In genomic region chr12:109433618-109434017, GRCh38 we compare ENCODE assay signal across 12 cellular contexts. TPM values are rescaled to one million over a fixed set of nuclear protein-coding genes. Genes with fewer than 3 reads are reported as not detected.
DNase-seq lines count a peak whose midpoint lies in the region; ATAC-seq, FAIRE-seq and TF ChIP-seq lines count a peak whose summit lies in the region.
"Had no signal": no experiment of that assay in that cellular context is flagged by ENCODE, and none has a peak within 500 bp of the region (broad histone marks: within the 10 kb centered on the region; RNA-seq: fewer than 3 reads in every experiment).

No MANE protein-coding gene starts in this region.

- intact Hi-C loops in Right ventricle myocardium superior (cut with DNase I), result loop anchor here (5.0 kb wide), 1 partner anchor 44 kb away; the partner anchor contains the start of genes KCTD10 and UBE3B
- intact Hi-C loops in cardiac septum (cut with DNase I), result loop anchor here (5.0 kb wide), 1 partner anchor 44 kb away; the partner anchor contains the start of genes KCTD10 and UBE3B
- intact Hi-C loops in upper lobe of right lung (cut with DNase I), result no loop called here

- ATAC-seq in Right ventricle myocardium superior (ENCODE audit: poor library complexity) (peak; percentile 46), upper lobe of right lung (peak; percentile 50), HG02610 (IDR thresholded peaks at IDR 0.05; ENCODE audit: unreplicated experiment) (no peak)

- H3K27ac ChIP-seq in upper lobe of right lung, result no peak overlapping the region
- H3K27ac ChIP-seq: Peyer's patch had no signal

- TF ChIP-seq POLR2A in GM12892 (IDR thresholded peaks at IDR 0.05; ENCODE audit: low read depth, low read length), result no peak

- H3K9me3 ChIP-seq in upper lobe of right lung, result no peaks in the 10 kb centered on the region
- H3K9me3 ChIP-seq: Peyer's patch had no signal

- H3K27me3 ChIP-seq in kidney epithelial cell (ENCODE audit: control insufficient read depth, insufficient read depth, low read length), result no peaks in the 10 kb centered on the region
- H3K27me3 ChIP-seq in upper lobe of right lung, result no peaks in the 10 kb centered on the region
- H3K27me3 ChIP-seq: Peyer's patch had no signal

- no peak for FAIRE-seq in GM12892 (lab: Jason Lieb, UNC)

- DNase-seq in Right ventricle myocardium superior, result no peak
- DNase-seq in cardiac septum (ENCODE audit: low spot score), result no peak
- peak; percentile 10 for DNase-seq in amniotic epithelial cell (ENCODE audit: low read depth)
- no peak for DNase-seq in kidney epithelial cell (ENCODE audit: low read depth)
- no peak for DNase-seq in upper lobe of right lung
- no peak for DNase-seq in AML-193 (lab: John Stamatoyannopoulos, UW)
- no peak for DNase-seq in GM12892 (ENCODE audit: insufficient read length)
- DNase-seq: CD4-positive, alpha-beta T cell; effector CD4-positive, alpha-beta T cell; naive B cell; Peyer's patch had no signal

- H3K4me3 ChIP-seq in kidney epithelial cell (ENCODE audit: low read depth, low read length) (no peak overlapping the region), upper lobe of right lung (no peak overlapping the region)
- H3K4me3 ChIP-seq: Peyer's patch had no signal

- no peaks in the 10 kb centered on the region for H3K36me3 ChIP-seq in kidney epithelial cell (ENCODE audit: control insufficient read depth, insufficient read depth, low read length)
- H3K36me3 ChIP-seq in upper lobe of right lung, result no peaks in the 10 kb centered on the region
- H3K36me3 ChIP-seq: Peyer's patch had no signal

- TF ChIP-seq CTCF in kidney epithelial cell (IDR thresholded peaks at IDR 0.05; ENCODE audit: insufficient read depth, low read length, poor library complexity, severe bottlenecking) (peak; percentile 15), upper lobe of right lung (IDR thresholded peaks at IDR 0.05) (peak; percentile 43)

- H3K4me1 ChIP-seq in upper lobe of right lung, result peaks cover 9% of the 10 kb centered on the region

RNA-seq across cellular contexts. Expression of gene KCTD10, which starts 43.5 kb away (rescaled TPM):
- total RNA-seq in Right ventricle myocardium superior (27.1 TPM), cardiac septum (42.3 TPM), kidney epithelial cell (37.9 and 52.1 TPM in 2 replicates), upper lobe of right lung (66.8 TPM)
- 15.9 TPM for polyA plus RNA-seq in GM12892 (2012; ENCODE audit: missing spikeins)

RNA-seq across cellular contexts. Expression of gene UBE3B, which starts 43.8 kb away (rescaled TPM):
- total RNA-seq in Right ventricle myocardium superior (50.9 TPM), cardiac septum (47.1 TPM), kidney epithelial cell (34.8 and 38.3 TPM in 2 replicates), upper lobe of right lung (39.1 TPM)
- 16.9 TPM for polyA plus RNA-seq in GM12892 (2012; ENCODE audit: missing spikeins)
